18 cellular contexts compared by ENCODE assay signal in the genomic region with DNA sequence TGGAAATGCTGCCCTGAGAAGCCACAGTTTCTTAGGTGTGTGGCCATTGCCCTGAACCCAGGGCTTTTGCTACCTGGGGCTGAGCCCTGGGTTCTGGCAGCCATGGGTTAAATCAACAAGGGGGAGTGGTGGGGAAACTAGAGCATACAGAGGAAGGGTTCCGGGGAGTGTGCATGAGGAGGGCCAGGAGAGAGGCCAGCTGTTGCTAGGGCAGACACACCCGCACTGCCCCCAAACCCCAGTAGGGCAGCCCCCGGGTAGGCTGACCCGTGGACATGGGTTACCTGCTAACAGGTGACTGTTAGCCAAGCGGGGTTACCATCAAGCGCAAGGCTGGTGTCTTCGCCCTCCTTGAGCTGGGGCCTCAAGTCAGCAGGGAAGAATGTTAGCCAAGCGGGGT. TPM values are rescaled to one million over a fixed set of nuclear protein-coding genes. Genes with fewer than 3 reads are reported as not detected.
A peak's percentile ranks its signal among the peaks of the same experiment; 100 is the strongest.
DNase-seq lines count a peak whose midpoint lies in the region; ATAC-seq lines count a peak whose summit lies in the region.
"Had no signal": no experiment of that assay in that cellular context is flagged by ENCODE, and none has a peak within 500 bp of the region (broad histone marks: within the 10 kb centered on the region; RNA-seq: fewer than 3 reads in every experiment).

No MANE protein-coding gene starts in this region.

- H3K9me3 Mint-ChIP-seq in CD4-positive, alpha-beta memory T cell = peaks cover 0 to 3% (median 0%) of the 10 kb centered on the region in 8 donors
- no peaks in the 10 kb centered on the region for H3K9me3 Mint-ChIP-seq in effector memory CD8-positive, alpha-beta T cell
- H3K9me3 Mint-ChIP-seq in stimulated activated naive B cell treated with anti-CD40 and anti-IgM and Interleukin-4, amounts not matched to agents 10 μg/mL and 1 μg/mL and 100 μg/mL, for 72 hours = peaks cover 0 to 2% of the 10 kb centered on the region in 2 donors
- no peaks in the 10 kb centered on the region for H3K9me3 Mint-ChIP-seq in activated naive CD4-positive, alpha-beta T cell treated with anti-CD3 and anti-CD28 coated beads, Interleukin-2, amount 50 U/mL, for 72 hours

- no peak for ATAC-seq in T-helper 17 cell
- no peak for ATAC-seq in effector memory CD8-positive, alpha-beta T cell (replicated peaks)
- no peak for ATAC-seq in stimulated activated naive B cell treated with anti-CD40 and anti-IgM and Interleukin-4, amounts not matched to agents 10 μg/mL and 1 μg/mL and 100 μg/mL, for 72 hours (replicated peaks)
- no peak for ATAC-seq in activated naive CD4-positive, alpha-beta T cell treated with anti-CD3 and anti-CD28 coated beads, Interleukin-2, amount 50 U/mL, for 72 hours

- no peaks in the 10 kb centered on the region for H3K9me3 ChIP-seq in CD4-positive, alpha-beta memory T cell (ENCODE audit: control insufficient read depth in 1 of 2, low read length in 2 of 2)
- no peaks in the 10 kb centered on the region for H3K9me3 ChIP-seq in T-helper 17 cell (ENCODE audit: control insufficient read depth, low read length, poor library complexity, severe bottlenecking)
- H3K9me3 ChIP-seq: SJSA1 had no signal

- no peaks in the 10 kb centered on the region for H3K36me3 ChIP-seq in CD4-positive, alpha-beta memory T cell (ENCODE audit: insufficient read depth, low read length)
- H3K36me3 ChIP-seq: SJSA1 had no signal

- POLR2A ChIA-PET in CD4-positive, alpha-beta memory T cell (lab: Charles Lee; ENCODE audit: partially characterized antibody) = no interaction called here

- H3K27ac Mint-ChIP-seq in CD4-positive, alpha-beta memory T cell = peak overlapping the region in 5 of 7 donors; percentile 22 to 89 (median 70)
- H3K27ac Mint-ChIP-seq in T-helper 17 cell = peak overlapping the region; percentile 67
- peak overlapping the region; percentile 71 to 77 for H3K27ac Mint-ChIP-seq in effector memory CD8-positive, alpha-beta T cell
- H3K27ac Mint-ChIP-seq in stimulated activated naive B cell treated with anti-CD40 and anti-IgM and Interleukin-4, amounts not matched to agents 10 μg/mL and 1 μg/mL and 100 μg/mL, for 72 hours = peak overlapping the region; percentile 81
- H3K27ac Mint-ChIP-seq in activated naive CD4-positive, alpha-beta T cell treated with anti-CD3 and anti-CD28 coated beads, Interleukin-2, amount 50 U/mL, for 72 hours = no peak overlapping the region

- intact Hi-C loops in CD4-positive, alpha-beta memory T cell (cut with micrococcal nuclease) = no loop called here

- no peaks in the 10 kb centered on the region for H3K36me3 Mint-ChIP-seq in CD4-positive, alpha-beta memory T cell
- no peaks in the 10 kb centered on the region for H3K36me3 Mint-ChIP-seq in T-helper 17 cell (ENCODE audit: low read depth)
- H3K36me3 Mint-ChIP-seq in effector memory CD8-positive, alpha-beta T cell (ENCODE audit: insufficient read depth) = no peaks in the 10 kb centered on the region
- H3K36me3 Mint-ChIP-seq in stimulated activated naive B cell treated with anti-CD40 and anti-IgM and Interleukin-4, amounts not matched to agents 10 μg/mL and 1 μg/mL and 100 μg/mL, for 72 hours = no peaks in the 10 kb centered on the region
- H3K36me3 Mint-ChIP-seq in activated naive CD4-positive, alpha-beta T cell treated with anti-CD3 and anti-CD28 coated beads, Interleukin-2, amount 50 U/mL, for 72 hours = no peaks in the 10 kb centered on the region

- no peak for DNase-seq in CD4-positive, alpha-beta memory T cell
- DNase-seq in T-helper 17 cell = no peak
- no peak for DNase-seq in effector memory CD8-positive, alpha-beta T cell
- no peak for DNase-seq in stimulated activated naive B cell treated with anti-CD40 and anti-IgM and Interleukin-4, amounts not matched to agents 10 μg/mL and 1 μg/mL and 100 μg/mL, for 72 hours
- no peak for DNase-seq in activated naive CD4-positive, alpha-beta T cell treated with anti-CD3 and anti-CD28 coated beads, Interleukin-2, amount 50 U/mL, for 72 hours (ENCODE audit: low spot score in 2 of 2)
- no peak for DNase-seq in hypothalamus (lab: John Stamatoyannopoulos, UW)
- no peak for DNase-seq in midbrain (lab: John Stamatoyannopoulos, UW)
- DNase-seq: EL, GF-D8, Karpas-422, NCI-H1694, NCI-H2081, NCI-H2171 treated with DMSO at 0.1 percent for 48 hours, NCI-H524 treated with DMSO at 0.1 percent for 48 hours, NCI-H82, OCI-M1 had no signal

- H3K4me3 ChIP-seq in CD4-positive, alpha-beta memory T cell (ENCODE audit: low read length in 2 of 2) = no peak overlapping the region
- H3K4me3 ChIP-seq: SJSA1 had no signal

- H3K27me3 ChIP-seq in CD4-positive, alpha-beta memory T cell (ENCODE audit: insufficient read depth, low read length) = no peaks in the 10 kb centered on the region
- H3K27me3 ChIP-seq: SJSA1 had no signal

- peaks cover 11 to 35% (median 19%) of the 10 kb centered on the region in 4 donors for H3K4me1 Mint-ChIP-seq in CD4-positive, alpha-beta memory T cell
- H3K4me1 Mint-ChIP-seq in T-helper 17 cell = peaks cover 16% of the 10 kb centered on the region
- peaks cover 7 to 8% of the 10 kb centered on the region in 2 donors for H3K4me1 Mint-ChIP-seq in effector memory CD8-positive, alpha-beta T cell (ENCODE audit: low read depth in 2 of 2)
- H3K4me1 Mint-ChIP-seq in stimulated activated naive B cell treated with anti-CD40 and anti-IgM and Interleukin-4, amounts not matched to agents 10 μg/mL and 1 μg/mL and 100 μg/mL, for 72 hours = peaks cover 15 to 23% of the 10 kb centered on the region in 2 donors

- H3K4me1 ChIP-seq in CD4-positive, alpha-beta memory T cell (ENCODE audit: insufficient read depth, low read length) = peaks cover 20% of the 10 kb centered on the region

- CTCF ChIA-PET in CD4-positive, alpha-beta memory T cell (lab: Charles Lee; ENCODE audit: partially characterized antibody) = interaction anchor here (1.7 kb wide), 1 partner anchor 24 kb away, joined by 4 read pairs; no protein-coding TSS in a partner anchor

- no peak overlapping the region for H3K4me3 Mint-ChIP-seq in CD4-positive, alpha-beta memory T cell
- no peak overlapping the region for H3K4me3 Mint-ChIP-seq in T-helper 17 cell
- H3K4me3 Mint-ChIP-seq in effector memory CD8-positive, alpha-beta T cell = no peak overlapping the region
- H3K4me3 Mint-ChIP-seq in stimulated activated naive B cell treated with anti-CD40 and anti-IgM and Interleukin-4, amounts not matched to agents 10 μg/mL and 1 μg/mL and 100 μg/mL, for 72 hours = no peak overlapping the region

- H3K27ac ChIP-seq in CD4-positive, alpha-beta memory T cell (ENCODE audit: low read depth, low read length) = no peak overlapping the region
- H3K27ac ChIP-seq: C4-2B, SJSA1 had no signal

- peaks cover 0 to 4% of the 10 kb centered on the region in 2 donors for H3K27me3 Mint-ChIP-seq in CD4-positive, alpha-beta memory T cell
- H3K27me3 Mint-ChIP-seq in T-helper 17 cell = no peaks in the 10 kb centered on the region
- H3K27me3 Mint-ChIP-seq in effector memory CD8-positive, alpha-beta T cell = peaks cover 6 to 10% of the 10 kb centered on the region in 2 donors
- peaks cover 15 to 19% of the 10 kb centered on the region in 2 donors for H3K27me3 Mint-ChIP-seq in stimulated activated naive B cell treated with anti-CD40 and anti-IgM and Interleukin-4, amounts not matched to agents 10 μg/mL and 1 μg/mL and 100 μg/mL, for 72 hours

RNA-seq across cellular contexts. Expression of gene ARHGEF4, which starts 14.8 kb away (rescaled TPM):
- 1 to 10 TPM; 2.5 to 2.6 TPM for total RNA-seq in CD4-positive, alpha-beta memory T cell
- 1 to 10 TPM; 1.4 to 1.7 TPM for polyA plus RNA-seq in CD4-positive, alpha-beta memory T cell
- total RNA-seq in T-helper 17 cell = 1 to 10 TPM in 1 of 2 donors, under 1 TPM in 1; 0.77 to 1.5 TPM
- under 1 TPM; 0.20 to 0.80 TPM for total RNA-seq in activated naive CD4-positive, alpha-beta T cell treated with anti-CD3 and anti-CD28 coated beads, Interleukin-2, amount 50 U/mL, for 72 hours

Comparison
In these comparisons a context has a peak if more than half of its experiments do, and no peak if none do; other contexts are left out.
1. H3K27ac Mint-ChIP-seq: peak in CD4-positive, alpha-beta memory T cell (5 of 7), T-helper 17 cell (single experiment), effector memory CD8-positive, alpha-beta T cell (2 of 2) and stimulated activated naive B cell treated with anti-CD40 and anti-IgM and Interleukin-4, amounts not matched to agents 10 μg/mL and 1 μg/mL and 100 μg/mL, for 72 hours (single experiment); none in activated naive CD4-positive, alpha-beta T cell treated with anti-CD3 and anti-CD28 coated beads, Interleukin-2, amount 50 U/mL, for 72 hours (0 of 2).